In genomic region chr15:25797035-25797434, GRCh38 we compare ENCODE assay signal across 27 cellular contexts.
DNase-seq lines count a peak whose midpoint lies in the region; ATAC-seq and TF ChIP-seq lines count a peak whose summit lies in the region.
"Had no signal": no experiment of that assay in that cellular context is flagged by ENCODE, and none has a peak within 500 bp of the region (broad histone marks: within the 10 kb centered on the region; RNA-seq: fewer than 3 reads in every experiment).

No MANE protein-coding gene starts in this region.

- TF ChIP-seq POLR2A in adrenal gland (IDR thresholded peaks at IDR 0.05): no peak

- peak overlapping the region in 8 of 11 experiments; percentile 95 to 99 (median 98); a peak in 16 of 22 replicates for H3K4me2 ChIP-seq in BLaER1 treated with 17β-estradiol and CSF1 and Interleukin-3, amounts not matched to agents 10 nM and 100 nM

- peak overlapping the region in 6 of 11 experiments; percentile 13 to 82 (median 78); a peak in 9 of 22 replicates for H3K27ac ChIP-seq in BLaER1 treated with 17β-estradiol and CSF1 and Interleukin-3, amounts not matched to agents 10 nM and 100 nM
- H3K27ac ChIP-seq in adrenal gland (peak overlapping the region in 3 of 5 donors; percentile 37 to 81 (median 74)), subcutaneous abdominal adipose tissue (ENCODE audit: low read depth, low read length) (peak overlapping the region; percentile 30)
- H3K27ac ChIP-seq: cardiac muscle cell, colonic mucosa, epithelial cell of prostate, uterus had no signal

- H3K4me3 ChIP-seq in BLaER1 treated with 17β-estradiol and CSF1 and Interleukin-3, amounts not matched to agents 10 nM and 100 nM: peak overlapping the region in 1 of 10 experiments; percentile 37; a peak in 1 of 20 replicates
- H3K4me3 ChIP-seq in adrenal gland (no peak overlapping the region), subcutaneous abdominal adipose tissue (ENCODE audit: low read depth in 1 of 5, low read length in 5 of 5) (no peak overlapping the region)
- H3K4me3 ChIP-seq: cardiac muscle cell, colonic mucosa, uterus had no signal

- H3K9me3 ChIP-seq in BLaER1 treated with 17β-estradiol and CSF1 and Interleukin-3, amounts not matched to agents 10 nM and 100 nM (replicated peaks in 1 of 11): no peaks in the 10 kb centered on the region
- H3K9me3 ChIP-seq in adrenal gland (replicated peaks in 1 of 3) (no peaks in the 10 kb centered on the region), subcutaneous abdominal adipose tissue (ENCODE audit: control insufficient read depth in 5 of 5, low read length in 5 of 5) (no peaks in the 10 kb centered on the region)
- H3K9me3 ChIP-seq: colonic mucosa, uterus had no signal

- H3K27ac Mint-ChIP-seq in osteocyte (ENCODE audit: unreplicated experiment): peak overlapping the region; percentile 81

- peaks cover 9% of the 10 kb centered on the region for H3K36me3 Mint-ChIP-seq in osteocyte (ENCODE audit: unreplicated experiment)

- peaks cover 0 to 85% (median 0%) of the 10 kb centered on the region in 11 experiments; a peak in 6 of 22 replicates for H3K27me3 ChIP-seq in BLaER1 treated with 17β-estradiol and CSF1 and Interleukin-3, amounts not matched to agents 10 nM and 100 nM
- H3K27me3 ChIP-seq in adrenal gland (no peaks in the 10 kb centered on the region), subcutaneous abdominal adipose tissue (ENCODE audit: control insufficient read depth in 5 of 5, insufficient read depth in 4 of 5, low read length in 5 of 5) (no peaks in the 10 kb centered on the region)
- H3K27me3 ChIP-seq: cardiac muscle cell, colonic mucosa, uterus had no signal

- no peaks in the 10 kb centered on the region for H3K9me3 Mint-ChIP-seq in osteocyte (ENCODE audit: unreplicated experiment)
- H3K9me3 Mint-ChIP-seq: activated naive CD4-positive, alpha-beta T cell treated with anti-CD3 and anti-CD28 coated beads, Interleukin-2, amount 50 U/mL, for 24 hours; CD8-positive, alpha-beta memory T cell; H9 had no signal

- TF ChIP-seq CTCF in adrenal gland (IDR thresholded peaks at IDR 0.05) (no peak), osteocyte (IDR thresholded peaks at IDR 0.05) (no peak)

- DNase-seq in adrenal gland (peak in 1 of 7 donors; percentile 8), osteocyte (ENCODE audit: extremely low spot score, unreplicated experiment) (no peak), HK-2 (ENCODE audit: unreplicated experiment) (no peak), OCI-M1 (lab: John Stamatoyannopoulos, UW) (no peak)
- no peak for DNase-seq in activated naive CD4-positive, alpha-beta T cell (lab: John Stamatoyannopoulos, UW)
- DNase-seq: activated CD4-positive, alpha-beta T cell treated with anti-CD3 and anti-CD28 coated beads, Interleukin-2, amount 50 U/mL, for 4 hours; activated T-cell treated with anti-CD3 and anti-CD28 coated beads, Interleukin-2, amount 50 U/mL, for 48 hours; CD8-positive, alpha-beta memory T cell; DMS153; effector memory CD4-positive, alpha-beta T cell; left ventricle myocardium superior; MM.1S; NCI-H2029; SHP77; stimulated activated CD4-positive, alpha-beta T cell treated with anti-CD3 and anti-CD28 coated beads, Interleukin-15, amount 100 ng/mL, for 24 hours; stimulated activated CD4-positive, alpha-beta T cell treated with anti-CD3 and anti-CD28 coated beads, Interleukin-4, amount 100 ng/mL, for 4 hours; T-helper 17 cell; uterus had no signal

- H3K36me3 ChIP-seq in BLaER1 treated with 17β-estradiol and CSF1 and Interleukin-3, amounts not matched to agents 10 nM and 100 nM: no peaks in the 10 kb centered on the region
- no peaks in the 10 kb centered on the region for H3K36me3 ChIP-seq in adrenal gland (replicated peaks in 1 of 2)
- no peaks in the 10 kb centered on the region for H3K36me3 ChIP-seq in subcutaneous abdominal adipose tissue (ENCODE audit: control insufficient read depth in 5 of 5, insufficient read depth in 5 of 5, low read length in 5 of 5)
- H3K36me3 ChIP-seq: cardiac muscle cell, colonic mucosa, uterus had no signal

- no peak overlapping the region for H3K4me3 Mint-ChIP-seq in osteocyte (ENCODE audit: unreplicated experiment)
- H3K4me3 Mint-ChIP-seq: activated naive CD4-positive, alpha-beta T cell treated with anti-CD3 and anti-CD28 coated beads, Interleukin-2, amount 50 U/mL, for 24 hours; CD8-positive, alpha-beta memory T cell; H9; T-helper 17 cell had no signal

- intact Hi-C loops in adrenal gland (cut with DNase I): no loop called here

- ATAC-seq in GM18502 (IDR thresholded peaks at IDR 0.05; ENCODE audit: poor library complexity, unreplicated experiment): no peak
- ATAC-seq: activated CD4-positive, CD25-positive, alpha-beta regulatory T cell treated with anti-CD3 and anti-CD28 coated beads, Interleukin-2, amount 50 U/mL, for 24 hours; left ventricle myocardium superior; T-helper 17 cell had no signal

- WGBS in adrenal gland, 4 donors: 69 to 76% (median 72%) methylated on average over 4 of the region's 4 CpGs

- peak overlapping the region in 4 of 11 experiments; percentile 24 to 73 (median 62); a peak in 7 of 22 replicates for H3K9ac ChIP-seq in BLaER1 treated with 17β-estradiol and CSF1 and Interleukin-3, amounts not matched to agents 10 nM and 100 nM
- H3K9ac ChIP-seq in subcutaneous abdominal adipose tissue (ENCODE audit: low read length in 5 of 5): peak overlapping the region in 1 of 5 donors; percentile 29

- no peaks in the 10 kb centered on the region for H3K27me3 Mint-ChIP-seq in osteocyte (ENCODE audit: unreplicated experiment)
- H3K27me3 Mint-ChIP-seq: activated naive CD4-positive, alpha-beta T cell treated with anti-CD3 and anti-CD28 coated beads, Interleukin-2, amount 50 U/mL, for 24 hours; T-helper 17 cell had no signal

- peaks cover 69% of the 10 kb centered on the region for H3K4me1 Mint-ChIP-seq in osteocyte (ENCODE audit: unreplicated experiment)

- peaks cover 71 to 100% (median 100%) of the 10 kb centered on the region in 10 experiments for H3K4me1 ChIP-seq in BLaER1 treated with 17β-estradiol and CSF1 and Interleukin-3, amounts not matched to agents 10 nM and 100 nM
- H3K4me1 ChIP-seq in adrenal gland (replicated peaks in 1 of 2) (peaks cover 12 to 18% of the 10 kb centered on the region in 2 donors), subcutaneous abdominal adipose tissue (ENCODE audit: control insufficient read depth in 5 of 5, insufficient read depth in 5 of 5, low read length in 5 of 5) (peaks cover 0 to 43% (median 34%) of the 10 kb centered on the region in 5 donors)
- H3K4me1 ChIP-seq: colonic mucosa, uterus had no signal

- peaks cover 0 to 43% (median 6%) of the 10 kb centered on the region in 11 experiments; a peak in 9 of 22 replicates for H4K20me1 ChIP-seq in BLaER1 treated with 17β-estradiol and CSF1 and Interleukin-3, amounts not matched to agents 10 nM and 100 nM
